Comparison of ENCODE assay signal across 8 cellular contexts in the genomic region with DNA sequence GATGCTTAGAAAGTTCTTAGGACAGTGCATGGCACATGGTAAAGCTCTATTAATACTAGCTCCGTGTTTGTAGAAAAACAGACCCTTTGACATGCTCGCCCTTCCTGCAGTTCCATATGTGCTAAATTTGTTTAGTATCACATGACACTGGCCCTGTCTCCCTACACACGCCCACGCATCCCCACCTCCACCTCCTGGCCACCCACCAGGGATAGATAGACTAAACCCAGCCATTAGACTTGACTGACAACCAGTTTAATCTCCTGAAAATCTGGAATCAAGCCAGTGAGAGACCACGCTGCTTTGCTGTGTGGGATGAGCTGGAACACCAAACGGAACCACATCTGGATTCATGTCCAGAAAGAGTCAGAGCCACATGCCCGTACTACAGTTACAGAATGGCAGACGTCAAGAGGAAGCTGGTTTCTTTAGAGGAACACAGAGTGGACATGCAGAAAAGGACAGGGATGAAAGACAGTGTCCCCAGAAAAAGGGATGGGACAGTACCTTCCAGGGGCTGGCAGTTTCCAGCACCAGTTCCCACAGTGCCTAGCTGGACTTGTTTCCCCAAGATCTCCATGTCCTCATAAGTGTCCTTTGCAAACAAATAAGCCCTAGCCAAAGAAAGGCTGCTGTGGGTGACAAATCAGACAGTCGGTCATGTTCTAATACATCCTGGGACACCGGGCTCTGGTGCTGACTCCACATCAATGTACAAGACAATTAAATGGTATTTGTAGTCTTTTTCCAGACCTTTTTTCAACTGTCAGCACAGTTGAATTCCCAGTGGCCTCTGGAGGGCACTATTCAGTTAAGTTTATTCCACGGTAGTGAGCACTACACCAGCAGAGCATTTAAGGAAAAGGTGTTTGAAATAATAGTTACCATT.
A peak's percentile ranks its signal among the peaks of the same experiment; 100 is the strongest.
DNase-seq lines count a peak whose midpoint lies in the region; ATAC-seq and TF ChIP-seq lines count a peak whose summit lies in the region.

No MANE protein-coding gene starts in this region.

- peaks cover 3% of the 10 kb centered on the region for H3K36me3 Mint-ChIP-seq in neural crest cell (ENCODE audit: low read depth)

- peak; percentile 69 for ATAC-seq in HG02885 (IDR thresholded peaks at IDR 0.05; ENCODE audit: poor library complexity, unreplicated experiment)
- no peak for ATAC-seq in GM18858 (IDR thresholded peaks at IDR 0.05; ENCODE audit: unreplicated experiment)

- no peak overlapping the region for H3K9ac ChIP-seq in fibroblast of lung (ENCODE audit: insufficient read depth, low read length)

- H3K27me3 ChIP-seq in fibroblast of lung (ENCODE audit: control insufficient read depth, insufficient read depth, low read length), result no peaks in the 10 kb centered on the region

- H3K27me3 Mint-ChIP-seq in neural crest cell (ENCODE audit: low read depth), result no peaks in the 10 kb centered on the region

- no peak overlapping the region for H3K4me3 ChIP-seq in fibroblast of lung (replicated peaks in 1 of 4; ENCODE audit: control extremely low read depth in 1 of 4, insufficient read depth in 1 of 4, low read depth in 3 of 4, low read length in 4 of 4)

- no peaks in the 10 kb centered on the region for H3K4me1 ChIP-seq in fibroblast of lung (ENCODE audit: control insufficient read depth, extremely low read depth, insufficient read depth, low read length)

- H3K4me3 Mint-ChIP-seq in neural crest cell, result no peak overlapping the region

- H4K20me1 ChIP-seq in fibroblast of lung (ENCODE audit: control insufficient read depth, extremely low read depth, insufficient read depth, low read length), result no peaks in the 10 kb centered on the region

- no peak overlapping the region for H3K27ac Mint-ChIP-seq in neural crest cell (ENCODE audit: unreplicated experiment)

- DNase-seq in Daoy (ENCODE audit: low read depth) (peak; percentile 53), NCI-H526 (lab: John Stamatoyannopoulos, UW) (peak; percentile 29 to 77), fibroblast of lung (ENCODE audit: low read depth in 2 of 2) (peak; percentile 42 to 79), neural crest cell (ENCODE audit: low read depth, low spot score) (peak; percentile 40)
- DNase-seq in activated CD8-positive, alpha-beta memory T cell treated with anti-CD3 and anti-CD28 coated beads for 24 hours, result peak; percentile 59
- DNase-seq in activated CD4-positive, CD25-positive, alpha-beta regulatory T cell treated with anti-CD3 and anti-CD28 coated beads, Interleukin-2, amount 50 U/mL, for 72 hours, result no peak

- H3K9me3 ChIP-seq in fibroblast of lung (ENCODE audit: control insufficient read depth, insufficient read depth, low read depth, low read length), result no peaks in the 10 kb centered on the region

- TF ChIP-seq CTCF in fibroblast of lung (conservative IDR thresholded peaks at IDR 0.05 in 1 of 2, IDR thresholded peaks at IDR 0.05 in 1 of 2; ENCODE audit: low read depth in 1 of 2, low read length in 2 of 2), result peak; percentile 72 to 74
- TF ChIP-seq CTCF in neural crest cell (conservative IDR thresholded peaks at IDR 0.05), result peak; percentile 83

- H3K4me1 Mint-ChIP-seq in neural crest cell, result no peaks in the 10 kb centered on the region

- no peak overlapping the region for H3K4me2 ChIP-seq in fibroblast of lung (ENCODE audit: extremely low read depth, insufficient read depth, low read length)

- no peak overlapping the region for H2AFZ ChIP-seq in fibroblast of lung (ENCODE audit: low read length)

- no peaks in the 10 kb centered on the region for H3K36me3 ChIP-seq in fibroblast of lung (ENCODE audit: control insufficient read depth, insufficient read depth, low read length)

- no peak overlapping the region for H3K27ac ChIP-seq in fibroblast of lung (ENCODE audit: insufficient read depth, low read length)

- no peaks in the 10 kb centered on the region for H3K79me2 ChIP-seq in fibroblast of lung (ENCODE audit: control insufficient read depth, insufficient read depth, low read length)

- H3K9me3 Mint-ChIP-seq in neural crest cell, result peaks cover 5% of the 10 kb centered on the region
